ENCODE assay signal across 24 cellular contexts in genomic region chr19:50549059-50549926, GRCh38. TPM values are rescaled to one million over a fixed set of nuclear protein-coding genes. Genes with fewer than 3 reads are reported as not detected.
"Had no signal": no experiment of that assay in that cellular context is flagged by ENCODE, and none has a peak within 500 bp of the region (broad histone marks: within the 10 kb centered on the region; RNA-seq: fewer than 3 reads in every experiment).

No MANE protein-coding gene starts in this region.

- H3K36me3 ChIP-seq: esophagus squamous epithelium, right atrium auricular region, suprapubic skin had no signal

- H3K27ac ChIP-seq: right atrium auricular region, suprapubic skin had no signal

- H3K9me3 ChIP-seq: esophagus squamous epithelium, right atrium auricular region, suprapubic skin had no signal

- ATAC-seq: activated CD8-positive, alpha-beta T cell treated with anti-CD3 and anti-CD28 coated beads for 36 hours; activated T-helper 17 cell treated with anti-CD3 and anti-CD28 coated beads, Interleukin-2, amount 50 U/mL, for 72 hours; left lobe of liver had no signal

- DNase-seq: activated CD4-positive, alpha-beta T cell treated with anti-CD3 and anti-CD28 coated beads, Interleukin-2, amount 10 ng/mL, durations not matched to agents 24 days and 14 days; activated CD8-positive, alpha-beta T cell treated with anti-CD3 and anti-CD28 coated beads for 36 hours; activated naive CD4-positive, alpha-beta T cell; activated naive CD8-positive, alpha-beta T cell treated with anti-CD3 and anti-CD28 coated beads for 36 hours; activated T-cell treated with anti-CD3 and anti-CD28 coated beads, Interleukin-2, amount 50 U/mL, for 1 hour; amniotic stem cell; cortex of kidney; effector CD4-positive, alpha-beta T cell; esophagus squamous epithelium; stimulated activated CD4-positive, alpha-beta T cell treated with anti-CD3 and anti-CD28 coated beads, Interleukin-2, amount 100 ng/mL, for 24 hours had no signal

- FAIRE-seq: endothelial cell of umbilical vein, keratinocyte had no signal

- H3K4me3 ChIP-seq: lung, right atrium auricular region, suprapubic skin had no signal

RNA-seq across cellular contexts. Expression of gene LRRC4B, which starts 18.9 kb away (rescaled TPM):
- total RNA-seq: activated CD8-positive, alpha-beta T cell treated with anti-CD3 and anti-CD28 coated beads for 36 hours; activated naive CD8-positive, alpha-beta T cell treated with anti-CD3 and anti-CD28 coated beads for 36 hours; activated T-helper 17 cell treated with anti-CD3 and anti-CD28 coated beads, Interleukin-2, amount 50 U/mL, for 72 hours; endothelial cell of umbilical vein; glomerular endothelial cell; natural killer cell treated with Interleukin-12 subunit alpha and Interleukin-12 subunit beta and Interleukin-15 and Interleukin-18, amount 100 ng/mL, for 72 hours had no signal
- polyA plus RNA-seq: keratinocyte had no signal

RNA-seq across cellular contexts. Expression of gene ASPDH, which starts 35.6 kb away (rescaled TPM):
- total RNA-seq: activated CD4-positive, alpha-beta T cell treated with anti-CD3 and anti-CD28 coated beads, Interleukin-2, amount 10 ng/mL, durations not matched to agents 24 days and 14 days; activated CD8-positive, alpha-beta T cell treated with anti-CD3 and anti-CD28 coated beads for 36 hours; activated naive CD8-positive, alpha-beta T cell treated with anti-CD3 and anti-CD28 coated beads for 36 hours; activated T-helper 17 cell treated with anti-CD3 and anti-CD28 coated beads, Interleukin-2, amount 50 U/mL, for 72 hours; cardiac septum; endothelial cell of umbilical vein; esophagus squamous epithelium; glomerular endothelial cell; lung; mesothelial cell of epicardium; natural killer cell treated with Interleukin-12 subunit alpha and Interleukin-12 subunit beta and Interleukin-15 and Interleukin-18, amount 100 ng/mL, for 72 hours; omental fat pad; progenitor cell of endocrine pancreas; right atrium auricular region; skeletal muscle tissue; suprapubic skin had no signal
- polyA plus RNA-seq: endothelial cell of umbilical vein, keratinocyte, lung had no signal
